ENCODE assay signal across 24 cellular contexts in the genomic region with DNA sequence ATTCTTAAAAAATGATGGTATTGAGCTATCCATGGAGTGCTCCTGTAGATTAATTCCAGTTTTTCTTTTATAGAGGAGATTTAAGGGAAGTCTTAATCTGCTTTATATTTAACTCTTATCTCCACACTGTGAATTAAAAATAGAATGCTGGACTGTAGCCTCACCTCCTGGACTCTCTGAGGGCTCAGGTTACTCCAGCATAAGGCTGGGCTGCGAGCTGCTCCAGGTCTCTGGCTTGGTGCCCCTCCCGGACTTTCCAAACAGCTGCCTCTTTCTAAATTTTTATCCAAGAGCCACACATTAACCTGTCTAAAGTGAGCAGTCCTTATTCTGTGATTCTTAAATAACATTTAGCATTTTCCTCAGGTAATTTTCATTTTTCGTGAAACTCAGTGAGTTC.
A peak's percentile ranks its signal among the peaks of the same experiment; 100 is the strongest.
DNase-seq lines count a peak whose midpoint lies in the region; ATAC-seq, FAIRE-seq and TF ChIP-seq lines count a peak whose summit lies in the region.
"Had no signal": no experiment of that assay in that cellular context is flagged by ENCODE, and none has a peak within 500 bp of the region (broad histone marks: within the 10 kb centered on the region; RNA-seq: fewer than 3 reads in every experiment).

No MANE protein-coding gene starts in this region.

- H3K4me1 Mint-ChIP-seq in chondrocyte (ENCODE audit: low read depth) = peaks cover 12% of the 10 kb centered on the region
- H3K4me1 Mint-ChIP-seq in HFFc6 (ENCODE audit: low read depth) = no peaks in the 10 kb centered on the region
- H3K4me1 Mint-ChIP-seq: activated CD4-positive, alpha-beta T cell treated with anti-CD3 and anti-CD28 coated beads for 36 hours; CD4-positive, alpha-beta memory T cell; stimulated activated naive CD8-positive, alpha-beta T cell treated with anti-CD3 and anti-CD28 coated beads, Interleukin-15, amount 100 ng/mL, for 72 hours had no signal

- peaks cover 8% of the 10 kb centered on the region for H3K36me3 Mint-ChIP-seq in chondrocyte (ENCODE audit: low read depth)
- peaks cover 13% of the 10 kb centered on the region for H3K36me3 Mint-ChIP-seq in HFFc6 (ENCODE audit: low read depth)
- H3K36me3 Mint-ChIP-seq: CD4-positive, alpha-beta memory T cell had no signal

- H3K27ac Mint-ChIP-seq in chondrocyte (ENCODE audit: unreplicated experiment) (no peak overlapping the region), HFFc6 (no peak overlapping the region)
- H3K27ac Mint-ChIP-seq: activated CD4-positive, alpha-beta T cell treated with anti-CD3 and anti-CD28 coated beads for 36 hours had no signal

- H3K27ac ChIP-seq in uterus = peak overlapping the region in 1 of 2 donors; percentile 48
- H3K27ac ChIP-seq: PC-9 had no signal

- no peaks in the 10 kb centered on the region for H3K27me3 ChIP-seq in uterus
- H3K27me3 ChIP-seq: adrenal gland had no signal

- intact Hi-C loops in Right ventricle myocardium superior (cut with DNase I) = no loop called here
- intact Hi-C loops in cardiac septum (cut with DNase I) = no loop called here
- intact Hi-C loops in uterus (cut with DNase I; ENCODE audit: low total_unique reads) = no loop called here

- no peak for TF ChIP-seq POLR2A in uterus (IDR thresholded peaks at IDR 0.05)

- ATAC-seq in Right ventricle myocardium superior (ENCODE audit: poor library complexity) = peak; percentile 90
- ATAC-seq: activated CD4-positive, alpha-beta T cell treated with anti-CD3 and anti-CD28 coated beads for 36 hours; left colon; stimulated activated naive CD8-positive, alpha-beta T cell treated with anti-CD3 and anti-CD28 coated beads, Interleukin-15, amount 100 ng/mL, for 72 hours had no signal

- H3K27me3 Mint-ChIP-seq in chondrocyte (ENCODE audit: low read depth) = no peaks in the 10 kb centered on the region
- H3K27me3 Mint-ChIP-seq in HFFc6 (ENCODE audit: insufficient read depth) = peaks cover 3% of the 10 kb centered on the region
- H3K27me3 Mint-ChIP-seq: stimulated activated naive CD8-positive, alpha-beta T cell treated with anti-CD3 and anti-CD28 coated beads, Interleukin-15, amount 100 ng/mL, for 72 hours had no signal

- H3K4me3 ChIP-seq in uterus = no peak overlapping the region
- H3K4me3 ChIP-seq: adrenal gland, PC-9 had no signal

- FAIRE-seq in islet of Langerhans (lab: Jason Lieb, UNC) = peak; percentile 60
- FAIRE-seq: H54, HepG2, urothelium cell line had no signal

- TF ChIP-seq CTCF in chondrocyte (IDR thresholded peaks at IDR 0.05) (peak; percentile 21), uterus (IDR thresholded peaks at IDR 0.05) (no peak), HFFc6 (IDR thresholded peaks at IDR 0.05) (no peak)

- H3K9me3 Mint-ChIP-seq in chondrocyte (ENCODE audit: low read depth) (peaks cover 12% of the 10 kb centered on the region), HFFc6 (peaks cover 14% of the 10 kb centered on the region)

- H3K4me1 ChIP-seq in uterus = no peaks in the 10 kb centered on the region

- H3K4me3 Mint-ChIP-seq in chondrocyte (ENCODE audit: unreplicated experiment) (no peak overlapping the region), HFFc6 (no peak overlapping the region)
- H3K4me3 Mint-ChIP-seq: activated CD4-positive, alpha-beta T cell treated with anti-CD3 and anti-CD28 coated beads for 36 hours; stimulated activated naive CD8-positive, alpha-beta T cell treated with anti-CD3 and anti-CD28 coated beads, Interleukin-15, amount 100 ng/mL, for 72 hours had no signal

- H3K36me3 ChIP-seq in uterus = no peaks in the 10 kb centered on the region
- H3K36me3 ChIP-seq: adrenal gland had no signal

- DNase-seq in Right ventricle myocardium superior = no peak
- DNase-seq in cardiac septum (ENCODE audit: low spot score) = no peak
- no peak for DNase-seq in chondrocyte (ENCODE audit: low spot score)
- DNase-seq in uterus = peak; percentile 43 to 53
- no peak for DNase-seq in HFFc6
- DNase-seq in SKM-1 (lab: John Stamatoyannopoulos, UW; ENCODE audit: unreplicated experiment) = no peak
- DNase-seq in NCI-H345 (lab: John Stamatoyannopoulos, UW) = no peak
- DNase-seq: activated CD4-positive, alpha-beta T cell treated with anti-CD3 and anti-CD28 coated beads for 36 hours; activated effector memory CD4-positive, alpha-beta T cell treated with Interleukin-2 at 50 U/mL for 16 hours; CD4-positive, alpha-beta memory T cell; EL; hypothalamus; left colon; NCI-H187; nucleus accumbens; PC-9; stimulated activated CD4-positive, alpha-beta T cell treated with anti-CD3 and anti-CD28 coated beads, Interleukin-2, amount 100 ng/mL, for 24 hours; stimulated activated naive CD8-positive, alpha-beta T cell treated with anti-CD3 and anti-CD28 coated beads, Interleukin-15, amount 100 ng/mL, for 72 hours; T-helper 9 cell had no signal

- H3K9me3 ChIP-seq in uterus = no peaks in the 10 kb centered on the region
- H3K9me3 ChIP-seq: adrenal gland had no signal

Comparison
In these comparisons a context has a peak if more than half of its experiments do, and no peak if none do; other contexts are left out.
1. DNase-seq: peak in uterus (2 of 2); none in Right ventricle myocardium superior (single experiment), cardiac septum (single experiment), chondrocyte (single experiment), HFFc6 (single experiment), SKM-1 (single experiment) and NCI-H345 (single experiment).